In the genomic region with DNA sequence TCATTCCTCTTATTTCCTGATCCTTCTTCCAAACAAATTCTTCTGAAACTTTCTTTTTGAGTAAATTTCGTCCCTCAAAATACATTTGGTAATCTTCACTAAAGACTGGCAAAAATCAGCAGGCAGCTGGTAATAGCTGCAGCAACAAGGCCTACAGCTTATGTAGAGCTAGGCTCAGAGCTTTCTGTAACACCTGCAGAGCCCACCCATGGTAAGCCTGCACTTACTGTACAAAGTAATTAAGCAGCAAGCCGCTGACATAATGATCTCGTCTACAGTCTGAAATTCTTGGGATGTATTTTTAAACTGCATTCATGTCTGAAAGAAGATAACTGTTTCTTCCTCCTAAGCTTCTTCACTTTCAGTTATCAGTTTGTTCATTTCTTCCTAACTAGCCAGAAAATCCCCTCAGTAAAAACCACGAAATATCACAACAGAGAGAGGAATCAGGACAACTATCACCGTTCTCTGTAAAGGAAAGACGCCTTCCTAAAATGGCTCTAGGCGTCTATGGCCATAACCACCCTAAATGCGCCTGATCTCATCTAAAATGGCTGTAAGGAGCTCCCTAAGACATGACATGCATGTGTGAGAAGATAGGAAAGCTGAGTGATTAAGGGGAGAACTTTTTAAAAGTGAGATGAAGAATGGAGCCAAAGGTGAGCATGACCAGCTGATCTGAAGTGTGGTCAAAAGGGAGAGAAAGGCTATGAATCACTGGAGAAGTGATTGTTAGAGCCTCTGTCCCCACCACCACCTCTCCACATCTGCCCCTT, we compare ENCODE assay signal across 1 cellular context.
TF ChIP-seq lines count a peak whose summit lies in the region.

No MANE protein-coding gene starts in this region.

TF ChIP-seq in GM23338, 12 proteins besides CTCF, POLR2A, EP300 and RAD21 (continued from another document):
- TF ChIP-seq, protein P1, sequence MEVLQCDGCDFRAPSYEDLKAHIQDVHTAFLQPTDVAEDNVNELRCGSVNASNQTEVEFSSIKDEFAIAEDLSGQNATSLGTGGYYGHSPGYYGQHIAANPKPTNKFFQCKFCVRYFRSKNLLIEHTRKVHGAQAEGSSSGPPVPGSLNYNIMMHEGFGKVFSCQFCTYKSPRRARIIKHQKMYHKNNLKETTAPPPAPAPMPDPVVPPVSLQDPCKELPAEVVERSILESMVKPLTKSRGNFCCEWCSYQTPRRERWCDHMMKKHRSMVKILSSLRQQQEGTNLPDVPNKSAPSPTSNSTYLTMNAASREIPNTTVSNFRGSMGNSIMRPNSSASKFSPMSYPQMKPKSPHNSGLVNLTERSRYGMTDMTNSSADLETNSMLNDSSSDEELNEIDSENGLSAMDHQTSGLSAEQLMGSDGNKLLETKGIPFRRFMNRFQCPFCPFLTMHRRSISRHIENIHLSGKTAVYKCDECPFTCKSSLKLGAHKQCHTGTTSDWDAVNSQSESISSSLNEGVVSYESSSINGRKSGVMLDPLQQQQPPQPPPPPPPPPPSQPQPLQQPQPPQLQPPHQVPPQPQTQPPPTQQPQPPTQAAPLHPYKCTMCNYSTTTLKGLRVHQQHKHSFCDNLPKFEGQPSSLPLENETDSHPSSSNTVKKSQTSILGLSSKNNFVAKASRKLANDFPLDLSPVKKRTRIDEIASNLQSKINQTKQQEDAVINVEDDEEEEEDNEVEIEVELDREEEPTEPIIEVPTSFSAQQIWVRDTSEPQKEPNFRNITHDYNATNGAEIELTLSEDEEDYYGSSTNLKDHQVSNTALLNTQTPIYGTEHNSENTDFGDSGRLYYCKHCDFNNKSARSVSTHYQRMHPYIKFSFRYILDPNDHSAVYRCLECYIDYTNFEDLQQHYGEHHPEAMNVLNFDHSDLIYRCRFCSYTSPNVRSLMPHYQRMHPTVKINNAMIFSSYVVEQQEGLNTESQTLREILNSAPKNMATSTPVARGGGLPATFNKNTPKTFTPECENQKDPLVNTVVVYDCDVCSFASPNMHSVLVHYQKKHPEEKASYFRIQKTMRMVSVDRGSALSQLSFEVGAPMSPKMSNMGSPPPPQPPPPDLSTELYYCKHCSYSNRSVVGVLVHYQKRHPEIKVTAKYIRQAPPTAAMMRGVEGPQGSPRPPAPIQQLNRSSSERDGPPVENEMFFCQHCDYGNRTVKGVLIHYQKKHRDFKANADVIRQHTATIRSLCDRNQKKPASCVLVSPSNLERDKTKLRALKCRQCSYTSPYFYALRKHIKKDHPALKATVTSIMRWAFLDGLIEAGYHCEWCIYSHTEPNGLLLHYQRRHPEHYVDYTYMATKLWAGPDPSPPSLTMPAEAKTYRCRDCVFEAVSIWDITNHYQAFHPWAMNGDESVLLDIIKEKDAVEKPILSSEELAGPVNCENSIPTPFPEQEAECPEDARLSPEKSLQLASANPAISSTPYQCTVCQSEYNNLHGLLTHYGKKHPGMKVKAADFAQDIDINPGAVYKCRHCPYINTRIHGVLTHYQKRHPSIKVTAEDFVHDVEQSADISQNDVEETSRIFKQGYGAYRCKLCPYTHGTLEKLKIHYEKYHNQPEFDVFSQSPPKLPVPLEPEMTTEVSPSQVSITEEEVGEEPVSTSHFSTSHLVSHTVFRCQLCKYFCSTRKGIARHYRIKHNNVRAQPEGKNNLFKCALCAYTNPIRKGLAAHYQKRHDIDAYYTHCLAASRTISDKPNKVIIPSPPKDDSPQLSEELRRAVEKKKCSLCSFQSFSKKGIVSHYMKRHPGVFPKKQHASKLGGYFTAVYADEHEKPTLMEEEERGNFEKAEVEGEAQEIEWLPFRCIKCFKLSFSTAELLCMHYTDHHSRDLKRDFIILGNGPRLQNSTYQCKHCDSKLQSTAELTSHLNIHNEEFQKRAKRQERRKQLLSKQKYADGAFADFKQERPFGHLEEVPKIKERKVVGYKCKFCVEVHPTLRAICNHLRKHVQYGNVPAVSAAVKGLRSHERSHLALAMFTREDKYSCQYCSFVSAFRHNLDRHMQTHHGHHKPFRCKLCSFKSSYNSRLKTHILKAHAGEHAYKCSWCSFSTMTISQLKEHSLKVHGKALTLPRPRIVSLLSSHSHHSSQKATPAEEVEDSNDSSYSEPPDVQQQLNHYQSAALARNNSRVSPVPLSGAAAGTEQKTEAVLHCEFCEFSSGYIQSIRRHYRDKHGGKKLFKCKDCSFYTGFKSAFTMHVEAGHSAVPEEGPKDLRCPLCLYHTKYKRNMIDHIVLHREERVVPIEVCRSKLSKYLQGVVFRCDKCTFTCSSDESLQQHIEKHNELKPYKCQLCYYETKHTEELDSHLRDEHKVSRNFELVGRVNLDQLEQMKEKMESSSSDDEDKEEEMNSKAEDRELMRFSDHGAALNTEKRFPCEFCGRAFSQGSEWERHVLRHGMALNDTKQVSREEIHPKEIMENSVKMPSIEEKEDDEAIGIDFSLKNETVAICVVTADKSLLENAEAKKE (CRISPR knock-in tag; IDR thresholded peaks at IDR 0.05), result no peak
- TF ChIP-seq CREB1 (CRISPR knock-in tag; IDR thresholded peaks at IDR 0.05; ENCODE audit: low read depth), result no peak
